Comparison of ENCODE assay signal across 8 cellular contexts in genomic region chr19:44653977-44654784, GRCh38.
DNase-seq lines count a peak whose midpoint lies in the region; ATAC-seq and TF ChIP-seq lines count a peak whose summit lies in the region.

No MANE protein-coding gene starts in this region.

- no peak overlapping the region for H3K27ac ChIP-seq in 22Rv1

- DNase-seq in T-helper 2 cell (peak; percentile 6 to 80 (median 39)), astrocyte of the cerebellum (ENCODE audit: low read depth) (no peak), iris pigment epithelial cell (ENCODE audit: low read depth) (peak; percentile 47), HPDE6-E6E7 (ENCODE audit: extremely low spot score) (no peak)
- DNase-seq in stimulated activated CD4-positive, alpha-beta T cell treated with anti-CD3 and anti-CD28 coated beads, Interleukin-2, amount 100 ng/mL, for 48 hours, result peak; percentile 64 to 65

- H3K4me3 ChIP-seq in astrocyte of the cerebellum (ENCODE audit: low read depth, low read length), result no peak overlapping the region

- TF ChIP-seq CTCF in 22Rv1 (IDR thresholded peaks at IDR 0.05) (peak; percentile 44), astrocyte of the cerebellum (IDR thresholded peaks at IDR 0.05; ENCODE audit: low read depth, low read length, missing control alignments) (peak; percentile 52)

- in situ Hi-C loops in astrocyte of the cerebellum (cut with HindIII; ENCODE audit: low sequenced_read_pairs), result no loop called here

- ATAC-seq in GM18519 (IDR thresholded peaks at IDR 0.05; ENCODE audit: low FRiP score, unreplicated experiment) (peak; percentile 39), HG03280 (IDR thresholded peaks at IDR 0.05; ENCODE audit: unreplicated experiment) (peak; percentile 83)

Comparison
In these comparisons a context has a peak if more than half of its experiments do, and no peak if none do; other contexts are left out.
1. DNase-seq: peak in T-helper 2 cell (5 of 5), iris pigment epithelial cell (single experiment) and stimulated activated CD4-positive, alpha-beta T cell treated with anti-CD3 and anti-CD28 coated beads, Interleukin-2, amount 100 ng/mL, for 48 hours (2 of 2); none in astrocyte of the cerebellum (single experiment) and HPDE6-E6E7 (single experiment).